ENCODE assay signal across 17 cellular contexts in genomic region chr13:85853161-85853894, GRCh38. TPM values are rescaled to one million over a fixed set of nuclear protein-coding genes. Genes with fewer than 3 reads are reported as not detected.
DNase-seq lines count a peak whose midpoint lies in the region; ATAC-seq and TF ChIP-seq lines count a peak whose summit lies in the region.
"Had no signal": no experiment of that assay in that cellular context is flagged by ENCODE, and none has a peak within 500 bp of the region (broad histone marks: within the 10 kb centered on the region; RNA-seq: fewer than 3 reads in every experiment).

No MANE protein-coding gene starts in this region.

- whole genome bisulfite sequencing in gastroesophageal sphincter (ENCODE audit: low coverage in 1 of 2), 2 donors = 94 to 100% methylated on average over 2 of the region's 8 CpGs
- no CpG with 5 or more reads among the region's 8 CpGs for WGBS in trophoblast cell (ENCODE audit: extremely low coverage, insufficient coverage, insufficient read length)

- H3K27me3 ChIP-seq in H7 (ENCODE audit: control insufficient read depth, insufficient read depth, low read length) (no peaks in the 10 kb centered on the region), gastroesophageal sphincter (no peaks in the 10 kb centered on the region), trophoblast cell (ENCODE audit: insufficient read depth, low read length) (no peaks in the 10 kb centered on the region)

- no peak overlapping the region for H2BK5ac ChIP-seq in trophoblast cell (ENCODE audit: low read depth, low read length, poor library complexity)

- H4K91ac ChIP-seq in trophoblast cell (ENCODE audit: low read depth, low read length) = no peak overlapping the region

- peak; percentile 13 for ATAC-seq in gastroesophageal sphincter
- ATAC-seq in stimulated activated memory B cell treated with anti-CD40 and anti-IgM and Interleukin-4, amounts not matched to agents 10 μg/mL and 1 μg/mL and 100 μg/mL, for 72 hours = peak; percentile 39
- ATAC-seq in GM21825 (IDR thresholded peaks at IDR 0.05; ENCODE audit: unreplicated experiment) = no peak
- ATAC-seq: A549; CD8-positive, alpha-beta T cell; HepG2 had no signal

- no peak overlapping the region for H3K9ac ChIP-seq in trophoblast cell (ENCODE audit: low read length)

- H3K27me3 Mint-ChIP-seq in stimulated activated memory B cell treated with anti-CD40 and anti-IgM and Interleukin-4, amounts not matched to agents 10 μg/mL and 1 μg/mL and 100 μg/mL, for 72 hours = no peaks in the 10 kb centered on the region
- H3K27me3 Mint-ChIP-seq in activated naive CD8-positive, alpha-beta T cell treated with anti-CD3 and anti-CD28 coated beads for 36 hours = no peaks in the 10 kb centered on the region

- H4K12ac ChIP-seq in trophoblast cell (ENCODE audit: low read depth, low read length) = no peak overlapping the region

- no peak overlapping the region for H2AK5ac ChIP-seq in trophoblast cell (ENCODE audit: low read length)

- peaks cover 10% of the 10 kb centered on the region for H3K9me3 Mint-ChIP-seq in stimulated activated memory B cell treated with anti-CD40 and anti-IgM and Interleukin-4, amounts not matched to agents 10 μg/mL and 1 μg/mL and 100 μg/mL, for 72 hours
- peaks cover 9% of the 10 kb centered on the region for H3K9me3 Mint-ChIP-seq in activated naive CD8-positive, alpha-beta T cell treated with anti-CD3 and anti-CD28 coated beads for 36 hours

- H3K14ac ChIP-seq in trophoblast cell (ENCODE audit: low read length) = no peak overlapping the region

- H3K4me3 Mint-ChIP-seq in stimulated activated memory B cell treated with anti-CD40 and anti-IgM and Interleukin-4, amounts not matched to agents 10 μg/mL and 1 μg/mL and 100 μg/mL, for 72 hours = no peak overlapping the region
- no peak overlapping the region for H3K4me3 Mint-ChIP-seq in activated naive CD8-positive, alpha-beta T cell treated with anti-CD3 and anti-CD28 coated beads for 36 hours
- H3K4me3 Mint-ChIP-seq: CD14-positive monocyte; CD8-positive, alpha-beta T cell had no signal

- no peak overlapping the region for H2BK120ac ChIP-seq in trophoblast cell (ENCODE audit: insufficient read depth, low read length, poor library complexity)

- H3K4me1 ChIP-seq in gastroesophageal sphincter (no peaks in the 10 kb centered on the region), trophoblast cell (ENCODE audit: control insufficient read depth in 1 of 2, insufficient read depth in 2 of 2, low read length in 2 of 2) (no peaks in the 10 kb centered on the region)
- H3K4me1 ChIP-seq: A549, HAP-1 had no signal

- H3K23ac ChIP-seq in trophoblast cell (ENCODE audit: low read length) = no peak overlapping the region

- TF ChIP-seq EP300 in gastroesophageal sphincter (IDR thresholded peaks at IDR 0.05) = no peak

- TF ChIP-seq POLR2A in gastroesophageal sphincter (IDR thresholded peaks at IDR 0.05) = no peak

- H3K27ac Mint-ChIP-seq in stimulated activated memory B cell treated with anti-CD40 and anti-IgM and Interleukin-4, amounts not matched to agents 10 μg/mL and 1 μg/mL and 100 μg/mL, for 72 hours = no peak overlapping the region
- H3K27ac Mint-ChIP-seq in activated naive CD8-positive, alpha-beta T cell treated with anti-CD3 and anti-CD28 coated beads for 36 hours = no peak overlapping the region
- H3K27ac Mint-ChIP-seq: CD8-positive, alpha-beta T cell had no signal

- no peaks in the 10 kb centered on the region for H3K79me2 ChIP-seq in trophoblast cell (ENCODE audit: control insufficient read depth, insufficient read depth, low read length, poor library complexity)

- H3K79me1 ChIP-seq in trophoblast cell (ENCODE audit: low read length) = no peaks in the 10 kb centered on the region

- DNase-seq in H7 = peak; percentile 2
- DNase-seq in trophoblast cell = no peak
- DNase-seq in activated naive CD8-positive, alpha-beta T cell treated with anti-CD3 and anti-CD28 coated beads for 36 hours = no peak
- DNase-seq in A172 (ENCODE audit: low spot score) = no peak
- DNase-seq: CD8-positive, alpha-beta T cell; COR-L47; DMS153; DMS79 treated with DMSO at 0.1 percent for 48 hours; EL; GOT3 had no signal

- H3K4me3 ChIP-seq in H7 (ENCODE audit: insufficient read depth, low read depth, low read length) (no peak overlapping the region), gastroesophageal sphincter (no peak overlapping the region), trophoblast cell (ENCODE audit: low read depth, low read length) (peak overlapping the region; percentile 15)
- H3K4me3 ChIP-seq: A549, HAP-1 had no signal

- no peak for TF ChIP-seq CTCF in gastroesophageal sphincter (IDR thresholded peaks at IDR 0.05)

- H2AFZ ChIP-seq in trophoblast cell (ENCODE audit: insufficient read depth, low read length, poor library complexity) = no peak overlapping the region

- no peak overlapping the region for H4K8ac ChIP-seq in trophoblast cell (ENCODE audit: low read depth, low read length)

- H3K9me3 ChIP-seq in gastroesophageal sphincter (peaks cover 0 to 20% (median 0%) of the 10 kb centered on the region in 3 donors), trophoblast cell (ENCODE audit: insufficient read depth, low read depth, low read length) (peaks cover 20% of the 10 kb centered on the region)
- H3K9me3 ChIP-seq: A549 had no signal

- H3K4me2 ChIP-seq in trophoblast cell (ENCODE audit: low read length) = no peak overlapping the region
- H3K4me2 ChIP-seq: A549 had no signal

- H3K18ac ChIP-seq in trophoblast cell (ENCODE audit: low read length) = no peak overlapping the region

- H3K36me3 Mint-ChIP-seq in stimulated activated memory B cell treated with anti-CD40 and anti-IgM and Interleukin-4, amounts not matched to agents 10 μg/mL and 1 μg/mL and 100 μg/mL, for 72 hours = no peaks in the 10 kb centered on the region
- no peaks in the 10 kb centered on the region for H3K36me3 Mint-ChIP-seq in activated naive CD8-positive, alpha-beta T cell treated with anti-CD3 and anti-CD28 coated beads for 36 hours
- H3K36me3 Mint-ChIP-seq: CD14-positive monocyte; CD8-positive, alpha-beta T cell had no signal

- H3K4ac ChIP-seq in trophoblast cell (ENCODE audit: low read depth, low read length) = no peak overlapping the region

- H3K27ac ChIP-seq in gastroesophageal sphincter (no peak overlapping the region), trophoblast cell (ENCODE audit: low read depth, low read length) (no peak overlapping the region)
- H3K27ac ChIP-seq: A549 had no signal

- no peak overlapping the region for H2BK12ac ChIP-seq in trophoblast cell (ENCODE audit: low read length)

- H3K4me1 Mint-ChIP-seq in stimulated activated memory B cell treated with anti-CD40 and anti-IgM and Interleukin-4, amounts not matched to agents 10 μg/mL and 1 μg/mL and 100 μg/mL, for 72 hours = no peaks in the 10 kb centered on the region
- no peaks in the 10 kb centered on the region for H3K4me1 Mint-ChIP-seq in activated naive CD8-positive, alpha-beta T cell treated with anti-CD3 and anti-CD28 coated beads for 36 hours
- H3K4me1 Mint-ChIP-seq: CD14-positive monocyte had no signal

- H3K36me3 ChIP-seq in H7 (replicated peaks; ENCODE audit: control insufficient read depth, insufficient read depth, low read length) (no peaks in the 10 kb centered on the region), gastroesophageal sphincter (no peaks in the 10 kb centered on the region), trophoblast cell (ENCODE audit: control insufficient read depth in 1 of 2, insufficient read depth in 2 of 2, low read length in 2 of 2) (no peaks in the 10 kb centered on the region)
- H3K36me3 ChIP-seq: HAP-1 had no signal

RNA-seq across cellular contexts. Expression of gene SLITRK6, which starts 54.1 kb away (rescaled TPM):
- total RNA-seq in H7 (2014; rRNA removed; shearing (Covaris generic)) = 0.10 TPM in 1 of 2 replicates, not detected in the other
- 10 to 100 TPM in 1 of 4 donors, 1 to 10 TPM in 3; 2.4 to 17.0 (median 6.2) TPM for total RNA-seq in gastroesophageal sphincter
- polyA plus RNA-seq in trophoblast cell (2013) = 88.9 and 98.4 TPM in 2 replicates
- not detected for total RNA-seq in activated naive CD8-positive, alpha-beta T cell treated with anti-CD3 and anti-CD28 coated beads for 36 hours
- total RNA-seq in A172 (2014; rRNA removed; shearing (Covaris generic)) = 0.03 and 0.43 TPM in 2 replicates
- total RNA-seq: CD8-positive, alpha-beta T cell; HepG2 had no signal
- polyA plus RNA-seq: CD14-positive monocyte, HepG2 had no signal
